In genomic region chr13:23695711-23696512, GRCh38 we compare ENCODE assay signal across 8 cellular contexts.
DNase-seq lines count a peak whose midpoint lies in the region; ATAC-seq and TF ChIP-seq lines count a peak whose summit lies in the region.

No MANE protein-coding gene starts in this region.

- CTCF ChIA-PET in T-cell (lab: Charles Lee): no interaction called here

- peaks cover 3% of the 10 kb centered on the region for H3K36me3 Mint-ChIP-seq in CD4-positive, CD25-positive, alpha-beta regulatory T cell
- no peaks in the 10 kb centered on the region for H3K36me3 Mint-ChIP-seq in T-cell
- H3K36me3 Mint-ChIP-seq in activated naive CD8-positive, alpha-beta T cell treated with anti-CD3 and anti-CD28 coated beads, Interleukin-2, amount 10 ng/mL, durations not matched to agents 7 days and 5 days: no peaks in the 10 kb centered on the region

- no peaks in the 10 kb centered on the region for H3K27me3 ChIP-seq in CD4-positive, CD25-positive, alpha-beta regulatory T cell (ENCODE audit: control insufficient read depth, insufficient read depth, low read length)
- H3K27me3 ChIP-seq in psoas muscle (ENCODE audit: insufficient read depth in 3 of 3, low read length in 2 of 3): no peaks in the 10 kb centered on the region

- POLR2A ChIA-PET in T-cell (lab: Charles Lee): no interaction called here
- POLR2A ChIA-PET in activated naive CD8-positive, alpha-beta T cell treated with anti-CD3 and anti-CD28 coated beads, Interleukin-2, amount 10 ng/mL, durations not matched to agents 7 days and 5 days (lab: Charles Lee): interaction anchor here (0.9 kb wide), 1 partner anchor 17 kb away, joined by 3 read pairs; no protein-coding TSS in a partner anchor

- H3K27ac ChIP-seq in CD4-positive, CD25-positive, alpha-beta regulatory T cell (ENCODE audit: insufficient read depth, low read length, poor library complexity, severe bottlenecking): peak overlapping the region; percentile 73
- no peak overlapping the region for H3K27ac ChIP-seq in psoas muscle

- DNase-seq in CD4-positive, CD25-positive, alpha-beta regulatory T cell: peak; percentile 25 to 90 (median 76)
- DNase-seq in T-cell (peak; percentile 32 to 72 (median 54)), psoas muscle (peak; percentile 51 to 72), OCI-M2 (lab: John Stamatoyannopoulos, UW; ENCODE audit: unreplicated experiment) (no peak), foreskin melanocyte (no peak), COLO829 (ENCODE audit: low spot score) (no peak)
- peak; percentile 81 for DNase-seq in activated naive CD8-positive, alpha-beta T cell treated with anti-CD3 and anti-CD28 coated beads, Interleukin-2, amount 10 ng/mL, durations not matched to agents 7 days and 5 days

- H3K36me3 ChIP-seq in CD4-positive, CD25-positive, alpha-beta regulatory T cell (ENCODE audit: control insufficient read depth, insufficient read depth, low read length): no peaks in the 10 kb centered on the region
- no peaks in the 10 kb centered on the region for H3K36me3 ChIP-seq in psoas muscle (ENCODE audit: insufficient read depth in 1 of 2, low read depth in 1 of 2)

- peaks cover 7 to 29% (median 21%) of the 10 kb centered on the region in 4 donors for H3K4me1 Mint-ChIP-seq in CD4-positive, CD25-positive, alpha-beta regulatory T cell
- peaks cover 14 to 26% (median 16%) of the 10 kb centered on the region in 3 donors for H3K4me1 Mint-ChIP-seq in T-cell
- H3K4me1 Mint-ChIP-seq in activated naive CD8-positive, alpha-beta T cell treated with anti-CD3 and anti-CD28 coated beads, Interleukin-2, amount 10 ng/mL, durations not matched to agents 7 days and 5 days: peaks cover 14% of the 10 kb centered on the region

- H3K4me3 Mint-ChIP-seq in CD4-positive, CD25-positive, alpha-beta regulatory T cell: peak overlapping the region; percentile 55 to 94 (median 91)
- H3K4me3 Mint-ChIP-seq in T-cell: peak overlapping the region; percentile 77 to 81 (median 77)
- peak overlapping the region; percentile 89 for H3K4me3 Mint-ChIP-seq in activated naive CD8-positive, alpha-beta T cell treated with anti-CD3 and anti-CD28 coated beads, Interleukin-2, amount 10 ng/mL, durations not matched to agents 7 days and 5 days

- ATAC-seq in CD4-positive, CD25-positive, alpha-beta regulatory T cell (ENCODE audit: low read depth in 2 of 2): peak; percentile 99
- ATAC-seq in GM21619 (IDR thresholded peaks at IDR 0.05; ENCODE audit: unreplicated experiment) (peak; percentile 73), T-cell (replicated peaks in 1 of 4) (peak; percentile 94 to 99 (median 98)), psoas muscle (peak in 3 of 4 donors; percentile 44 to 65 (median 63))
- peak; percentile 100 for ATAC-seq in activated naive CD8-positive, alpha-beta T cell treated with anti-CD3 and anti-CD28 coated beads, Interleukin-2, amount 10 ng/mL, durations not matched to agents 7 days and 5 days (ENCODE audit: low read depth)

- H3K4me1 ChIP-seq in CD4-positive, CD25-positive, alpha-beta regulatory T cell (ENCODE audit: control insufficient read depth, insufficient read depth, low read length, poor library complexity, severe bottlenecking): peaks cover 13% of the 10 kb centered on the region
- H3K4me1 ChIP-seq in psoas muscle: no peaks in the 10 kb centered on the region

- no peak for TF ChIP-seq CTCF in psoas muscle (IDR thresholded peaks at IDR 0.05)

- H3K9me3 Mint-ChIP-seq in CD4-positive, CD25-positive, alpha-beta regulatory T cell: no peaks in the 10 kb centered on the region
- H3K9me3 Mint-ChIP-seq in T-cell: no peaks in the 10 kb centered on the region
- H3K9me3 Mint-ChIP-seq in activated naive CD8-positive, alpha-beta T cell treated with anti-CD3 and anti-CD28 coated beads, Interleukin-2, amount 10 ng/mL, durations not matched to agents 7 days and 5 days: no peaks in the 10 kb centered on the region

- H3K4me3 ChIP-seq in CD4-positive, CD25-positive, alpha-beta regulatory T cell (ENCODE audit: low read depth, low read length): peak overlapping the region; percentile 57
- peak overlapping the region; percentile 52 for H3K4me3 ChIP-seq in psoas muscle

- peaks cover 6% of the 10 kb centered on the region for H3K27me3 Mint-ChIP-seq in CD4-positive, CD25-positive, alpha-beta regulatory T cell
- no peaks in the 10 kb centered on the region for H3K27me3 Mint-ChIP-seq in T-cell
- H3K27me3 Mint-ChIP-seq in activated naive CD8-positive, alpha-beta T cell treated with anti-CD3 and anti-CD28 coated beads, Interleukin-2, amount 10 ng/mL, durations not matched to agents 7 days and 5 days: no peaks in the 10 kb centered on the region

- no peaks in the 10 kb centered on the region for H3K9me3 ChIP-seq in CD4-positive, CD25-positive, alpha-beta regulatory T cell (ENCODE audit: control insufficient read depth in 2 of 2, low read length in 2 of 2)
- no peaks in the 10 kb centered on the region for H3K9me3 ChIP-seq in psoas muscle

- intact Hi-C loops in psoas muscle (cut with DNase I): no loop called here

- WGBS in psoas muscle, 3 donors: 37 to 43% (median 41%) methylated on average over 48 of the region's 48 CpGs

- peak overlapping the region; percentile 97 to 99 (median 98) for H3K27ac Mint-ChIP-seq in CD4-positive, CD25-positive, alpha-beta regulatory T cell
- peak overlapping the region; percentile 95 to 98 for H3K27ac Mint-ChIP-seq in T-cell
- peak overlapping the region; percentile 99 for H3K27ac Mint-ChIP-seq in activated naive CD8-positive, alpha-beta T cell treated with anti-CD3 and anti-CD28 coated beads, Interleukin-2, amount 10 ng/mL, durations not matched to agents 7 days and 5 days

Comparison
In these comparisons a context has a peak if more than half of its experiments do, and no peak if none do; other contexts are left out.
1. DNase-seq: peak in CD4-positive, CD25-positive, alpha-beta regulatory T cell (3 of 3), T-cell (34 of 34), activated naive CD8-positive, alpha-beta T cell treated with anti-CD3 and anti-CD28 coated beads, Interleukin-2, amount 10 ng/mL, durations not matched to agents 7 days and 5 days (single experiment) and psoas muscle (2 of 2); none in OCI-M2 (single experiment), foreskin melanocyte (single experiment) and COLO829 (single experiment).
2. Peak in every context shown above with its lines, with median percentiles within 50 percentile points of each other: ATAC-seq, H3K27ac Mint-ChIP-seq and H3K4me3 Mint-ChIP-seq.